Comparison of ENCODE assay signal across 8 cellular contexts in genomic region chr14:91911474-91912032, GRCh38. TPM values are rescaled to one million over a fixed set of nuclear protein-coding genes. Genes with fewer than 3 reads are reported as not detected.
DNase-seq lines count a peak whose midpoint lies in the region; ATAC-seq and TF ChIP-seq lines count a peak whose summit lies in the region.

No MANE protein-coding gene starts in this region.

- DNase-seq in EH (ENCODE audit: low read depth): peak; percentile 47
- peak; percentile 55 for DNase-seq in NCI-H69 (lab: John Stamatoyannopoulos, UW)
- DNase-seq in activated CD8-positive, alpha-beta memory T cell treated with anti-CD3 and anti-CD28 coated beads, Interleukin-2, amount 50 U/mL, for 24 hours (ENCODE audit: extremely low read depth): peak; percentile 9
- DNase-seq in fibroblast of lung (ENCODE audit: low read depth in 2 of 2): peak; percentile 40 to 64
- DNase-seq in osteocyte (ENCODE audit: extremely low spot score, unreplicated experiment): no peak
- no peak for DNase-seq in NCI-H2227 (lab: John Stamatoyannopoulos, UW; ENCODE audit: unreplicated experiment)
- no peak for DNase-seq in mesenteric fat pad (ENCODE audit: low spot score)

- no peaks in the 10 kb centered on the region for H3K27me3 Mint-ChIP-seq in osteocyte (ENCODE audit: unreplicated experiment)

- no peaks in the 10 kb centered on the region for H3K36me3 ChIP-seq in fibroblast of lung (ENCODE audit: control insufficient read depth, insufficient read depth, low read length)

- H3K4me3 ChIP-seq in fibroblast of lung (replicated peaks in 1 of 4; ENCODE audit: control extremely low read depth in 1 of 4, insufficient read depth in 1 of 4, low read depth in 3 of 4, low read length in 4 of 4): no peak overlapping the region

- H3K4me2 ChIP-seq in fibroblast of lung (ENCODE audit: extremely low read depth, insufficient read depth, low read length): no peak overlapping the region

- no peak overlapping the region for H3K4me3 Mint-ChIP-seq in osteocyte (ENCODE audit: unreplicated experiment)

- H3K36me3 Mint-ChIP-seq in osteocyte (ENCODE audit: unreplicated experiment): peaks cover 15% of the 10 kb centered on the region

- no peak overlapping the region for H3K9ac ChIP-seq in fibroblast of lung (ENCODE audit: insufficient read depth, low read length)

- TF ChIP-seq CTCF in fibroblast of lung (conservative IDR thresholded peaks at IDR 0.05 in 1 of 2, IDR thresholded peaks at IDR 0.05 in 1 of 2; ENCODE audit: low read depth in 1 of 2, low read length in 2 of 2) (peak; percentile 54 to 57), osteocyte (IDR thresholded peaks at IDR 0.05) (peak; percentile 62)

- peaks cover 4% of the 10 kb centered on the region for H3K4me1 Mint-ChIP-seq in osteocyte (ENCODE audit: unreplicated experiment)

- H4K20me1 ChIP-seq in fibroblast of lung (ENCODE audit: control insufficient read depth, extremely low read depth, insufficient read depth, low read length): no peaks in the 10 kb centered on the region

- no peaks in the 10 kb centered on the region for H3K27me3 ChIP-seq in fibroblast of lung (ENCODE audit: control insufficient read depth, insufficient read depth, low read length)

- H3K27ac ChIP-seq in fibroblast of lung (ENCODE audit: insufficient read depth, low read length): no peak overlapping the region

- no peak overlapping the region for H3K27ac Mint-ChIP-seq in osteocyte (ENCODE audit: unreplicated experiment)

- no peaks in the 10 kb centered on the region for H3K4me1 ChIP-seq in fibroblast of lung (ENCODE audit: control insufficient read depth, extremely low read depth, insufficient read depth, low read length)

- H3K9me3 Mint-ChIP-seq in osteocyte (ENCODE audit: unreplicated experiment): peaks cover 3% of the 10 kb centered on the region

- no peak overlapping the region for H2AFZ ChIP-seq in fibroblast of lung (ENCODE audit: low read length)

- peak; percentile 75 for ATAC-seq in HG02678 (IDR thresholded peaks at IDR 0.05; ENCODE audit: unreplicated experiment)

- H3K79me2 ChIP-seq in fibroblast of lung (ENCODE audit: control insufficient read depth, insufficient read depth, low read length): no peaks in the 10 kb centered on the region

- H3K9me3 ChIP-seq in fibroblast of lung (ENCODE audit: control insufficient read depth, insufficient read depth, low read depth, low read length): no peaks in the 10 kb centered on the region

RNA-seq across cellular contexts. Expression of gene FBLN5, which starts 35.9 kb away (rescaled TPM):
- total RNA-seq in fibroblast of lung (13.4 and 33.4 TPM in 2 replicates), osteocyte (98.7 and 101 TPM in 2 replicates), mesenteric fat pad (183 TPM)
- 47.5 and 50.4 TPM in 2 replicates for polyA plus RNA-seq in fibroblast of lung
- 188 and 196 TPM in 2 replicates for polyA plus RNA-seq in fibroblast of lung (2012)
- 198 and 257 TPM in 2 replicates for polyA minus RNA-seq in fibroblast of lung (ENCODE audit: low replicate concordance)

RNA-seq across cellular contexts. Expression of gene TC2N, which starts 44.2 kb away (rescaled TPM):
- total RNA-seq in fibroblast of lung (0.26 and 0.83 TPM in 2 replicates), osteocyte (0.35 and 2.1 TPM in 2 replicates), mesenteric fat pad (19.0 TPM)
- polyA plus RNA-seq in fibroblast of lung: 0.09 and 0.19 TPM in 2 replicates
- 0.14 and 0.20 TPM in 2 replicates for polyA plus RNA-seq in fibroblast of lung (2012)
- 2.2 TPM in 1 of 2 replicates, not detected in the other for polyA minus RNA-seq in fibroblast of lung (ENCODE audit: low replicate concordance)

Comparison
In these comparisons a context has a peak if more than half of its experiments do, and no peak if none do; other contexts are left out.
1. DNase-seq: peak in EH (single experiment), NCI-H69 (single experiment), activated CD8-positive, alpha-beta memory T cell treated with anti-CD3 and anti-CD28 coated beads, Interleukin-2, amount 50 U/mL, for 24 hours (single experiment) and fibroblast of lung (2 of 2); none in osteocyte (single experiment), NCI-H2227 (single experiment) and mesenteric fat pad (single experiment).